ENCODE assay signal across 8 cellular contexts in the genomic region with DNA sequence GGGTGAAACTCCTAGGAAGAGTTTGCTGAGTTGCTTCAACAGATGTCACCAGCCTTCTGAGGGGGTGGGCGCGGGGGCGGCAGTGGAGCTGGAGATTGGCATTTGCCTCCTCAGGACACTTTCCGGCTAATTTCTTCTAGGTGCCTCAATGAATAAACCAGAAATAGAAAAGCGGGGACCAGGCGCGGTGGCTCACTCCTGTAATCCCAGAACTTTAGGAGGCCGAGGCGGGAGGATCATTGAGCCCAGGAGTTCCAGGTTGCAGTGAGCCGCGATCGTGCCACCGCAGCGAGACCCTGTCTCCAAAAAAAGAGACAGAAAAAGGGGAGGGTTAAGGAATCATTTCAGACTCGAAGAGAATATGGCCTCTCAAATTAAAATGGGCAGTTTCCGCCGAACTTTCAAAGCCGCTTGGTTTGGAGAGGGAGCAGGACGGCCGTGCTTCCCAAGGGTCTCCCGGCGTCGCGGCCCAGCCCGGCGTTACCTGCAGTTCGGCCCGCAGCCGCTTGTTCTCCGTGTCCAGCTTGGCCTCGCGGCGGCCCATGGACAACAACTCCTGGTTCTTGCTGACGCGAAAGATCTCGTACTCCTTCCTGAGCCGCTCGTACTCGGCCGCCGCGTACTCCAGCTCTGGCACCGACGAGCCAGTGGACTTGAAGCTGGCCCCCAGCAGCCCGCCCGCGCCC. TPM values are rescaled to one million over a fixed set of nuclear protein-coding genes. Genes with fewer than 3 reads are reported as not detected.
DNase-seq lines count a peak whose midpoint lies in the region; ATAC-seq and TF ChIP-seq lines count a peak whose summit lies in the region.

No MANE protein-coding gene starts in this region.

- ATAC-seq in HG02973 (IDR thresholded peaks at IDR 0.05; ENCODE audit: unreplicated experiment), result peak; percentile 23

- peak overlapping the region; percentile 95 for H3K4me3 ChIP-seq in left ventricle myocardium inferior

- peak; percentile 64 for TF ChIP-seq CTCF in left ventricle myocardium inferior (IDR thresholded peaks at IDR 0.05; ENCODE audit: borderline replicate concordance)

- no peaks in the 10 kb centered on the region for H3K9me3 ChIP-seq in left ventricle myocardium inferior (replicated peaks)

- peak overlapping the region; percentile 99 for H3K27ac ChIP-seq in left ventricle myocardium inferior (replicated peaks)

- intact Hi-C loops in left ventricle myocardium inferior (cut with micrococcal nuclease) (loop anchor here (10.0 kb wide), 1 partner anchor 853 kb away; a partner anchor contains a TSS), posterior cingulate gyrus (cut with DNase I) (loop anchor here (2.0 to 10.0 kb wide), 3 partner anchors 61 to 1083 kb away; a partner anchor contains a TSS)

- peaks cover 25% of the 10 kb centered on the region for H3K36me3 ChIP-seq in left ventricle myocardium inferior

- peaks cover 54% of the 10 kb centered on the region for H3K4me1 ChIP-seq in left ventricle myocardium inferior

- H3K27me3 ChIP-seq in left ventricle myocardium inferior (ENCODE audit: low read depth), result no peaks in the 10 kb centered on the region

- peak; percentile 3 for DNase-seq in activated CD4-positive, CD25-positive, alpha-beta regulatory T cell treated with anti-CD3 and anti-CD28 coated beads, Interleukin-2, amount 50 U/mL, for 16 hours (ENCODE audit: low read depth, low spot score)
- no peak for DNase-seq in activated CD4-positive, CD25-positive, alpha-beta regulatory T cell treated with anti-CD3 and anti-CD28 coated beads, Interleukin-2, amount 50 U/mL, for 72 hours
- DNase-seq in NCI-H82 treated with DMSO at 0.1 percent for 48 hours (lab: John Stamatoyannopoulos, UW; ENCODE audit: unreplicated experiment) (peak; percentile 11), amniotic stem cell (lab: John Stamatoyannopoulos, UW) (peak; percentile 44), left ventricle myocardium inferior (peak; percentile 70), posterior cingulate gyrus (peak; percentile 31 to 90 (median 48)), inferior parietal cortex (ENCODE audit: extremely low spot score) (no peak)

RNA-seq across cellular contexts. Expression of a gene that starts 0.6 kb away (rescaled TPM):
- total RNA-seq in left ventricle myocardium inferior, result 10.1 TPM

Comparison
In these comparisons a context has a peak if more than half of its experiments do, and no peak if none do; other contexts are left out.
1. DNase-seq: peak in activated CD4-positive, CD25-positive, alpha-beta regulatory T cell treated with anti-CD3 and anti-CD28 coated beads, Interleukin-2, amount 50 U/mL, for 16 hours (single experiment), NCI-H82 treated with DMSO at 0.1 percent for 48 hours (single experiment), amniotic stem cell (single experiment), left ventricle myocardium inferior (single experiment) and posterior cingulate gyrus (10 of 10); none in activated CD4-positive, CD25-positive, alpha-beta regulatory T cell treated with anti-CD3 and anti-CD28 coated beads, Interleukin-2, amount 50 U/mL, for 72 hours (single experiment) and inferior parietal cortex (single experiment).